1 cellular context compared by ENCODE assay signal in the genomic region with DNA sequence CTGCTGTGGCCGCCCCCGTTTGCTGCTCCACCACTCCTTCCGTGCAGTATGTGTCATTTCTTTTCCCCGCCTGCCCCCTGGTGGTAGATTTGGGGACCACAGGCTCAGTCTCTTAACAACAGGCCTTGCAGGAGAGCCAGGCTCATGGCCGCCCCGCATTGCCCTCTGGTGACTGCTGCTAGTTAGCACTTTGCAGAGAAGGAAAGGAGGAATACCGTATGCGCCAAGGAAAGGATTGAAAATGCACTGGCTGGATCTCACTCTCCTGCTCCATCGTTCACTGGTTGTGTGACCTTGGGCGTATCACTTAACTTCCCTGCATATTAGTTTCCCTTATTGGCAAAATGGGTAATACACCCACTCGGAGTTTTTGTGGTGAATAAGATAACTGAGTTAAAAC.
TF ChIP-seq lines count a peak whose summit lies in the region.

No MANE protein-coding gene starts in this region.

TF ChIP-seq in HepG2, 621 proteins besides CTCF, POLR2A, EP300 and RAD21 (continued from another document and continues in another):
- TF ChIP-seq, protein P1, sequence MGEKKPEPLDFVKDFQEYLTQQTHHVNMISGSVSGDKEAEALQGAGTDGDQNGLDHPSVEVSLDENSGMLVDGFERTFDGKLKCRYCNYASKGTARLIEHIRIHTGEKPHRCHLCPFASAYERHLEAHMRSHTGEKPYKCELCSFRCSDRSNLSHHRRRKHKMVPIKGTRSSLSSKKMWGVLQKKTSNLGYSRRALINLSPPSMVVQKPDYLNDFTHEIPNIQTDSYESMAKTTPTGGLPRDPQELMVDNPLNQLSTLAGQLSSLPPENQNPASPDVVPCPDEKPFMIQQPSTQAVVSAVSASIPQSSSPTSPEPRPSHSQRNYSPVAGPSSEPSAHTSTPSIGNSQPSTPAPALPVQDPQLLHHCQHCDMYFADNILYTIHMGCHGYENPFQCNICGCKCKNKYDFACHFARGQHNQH (CRISPR knock-in tag; IDR thresholded peaks at IDR 0.05), result no peak; the same call in 1 of the 2 replicates
- TF ChIP-seq PCBP1 (IDR thresholded peaks at IDR 0.05; ENCODE audit: borderline replicate concordance, low read depth, low read length), result no peak
- TF ChIP-seq SMC3 (IDR thresholded peaks at IDR 0.05; ENCODE audit: low read length), result peak; percentile 92
- TF ChIP-seq U2AF1 (optimal IDR thresholded peaks at IDR 0.05; ENCODE audit: low read depth, low read length), result no peak
- TF ChIP-seq, protein P2, sequence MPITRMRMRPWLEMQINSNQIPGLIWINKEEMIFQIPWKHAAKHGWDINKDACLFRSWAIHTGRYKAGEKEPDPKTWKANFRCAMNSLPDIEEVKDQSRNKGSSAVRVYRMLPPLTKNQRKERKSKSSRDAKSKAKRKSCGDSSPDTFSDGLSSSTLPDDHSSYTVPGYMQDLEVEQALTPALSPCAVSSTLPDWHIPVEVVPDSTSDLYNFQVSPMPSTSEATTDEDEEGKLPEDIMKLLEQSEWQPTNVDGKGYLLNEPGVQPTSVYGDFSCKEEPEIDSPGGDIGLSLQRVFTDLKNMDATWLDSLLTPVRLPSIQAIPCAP (CRISPR knock-in tag; IDR thresholded peaks at IDR 0.05; ENCODE audit: low read depth), result no peak
- no peak for TF ChIP-seq SUZ12 (IDR thresholded peaks at IDR 0.05; ENCODE audit: low read depth, low read length)
- TF ChIP-seq, protein P3, sequence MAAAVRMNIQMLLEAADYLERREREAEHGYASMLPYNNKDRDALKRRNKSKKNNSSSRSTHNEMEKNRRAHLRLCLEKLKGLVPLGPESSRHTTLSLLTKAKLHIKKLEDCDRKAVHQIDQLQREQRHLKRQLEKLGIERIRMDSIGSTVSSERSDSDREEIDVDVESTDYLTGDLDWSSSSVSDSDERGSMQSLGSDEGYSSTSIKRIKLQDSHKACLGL (CRISPR knock-in tag; IDR thresholded peaks at IDR 0.05), result no peak
- no peak for TF ChIP-seq ELF4 (CRISPR knock-in tag; IDR thresholded peaks at IDR 0.05; ENCODE audit: borderline replicate concordance)
- TF ChIP-seq, protein P4, sequence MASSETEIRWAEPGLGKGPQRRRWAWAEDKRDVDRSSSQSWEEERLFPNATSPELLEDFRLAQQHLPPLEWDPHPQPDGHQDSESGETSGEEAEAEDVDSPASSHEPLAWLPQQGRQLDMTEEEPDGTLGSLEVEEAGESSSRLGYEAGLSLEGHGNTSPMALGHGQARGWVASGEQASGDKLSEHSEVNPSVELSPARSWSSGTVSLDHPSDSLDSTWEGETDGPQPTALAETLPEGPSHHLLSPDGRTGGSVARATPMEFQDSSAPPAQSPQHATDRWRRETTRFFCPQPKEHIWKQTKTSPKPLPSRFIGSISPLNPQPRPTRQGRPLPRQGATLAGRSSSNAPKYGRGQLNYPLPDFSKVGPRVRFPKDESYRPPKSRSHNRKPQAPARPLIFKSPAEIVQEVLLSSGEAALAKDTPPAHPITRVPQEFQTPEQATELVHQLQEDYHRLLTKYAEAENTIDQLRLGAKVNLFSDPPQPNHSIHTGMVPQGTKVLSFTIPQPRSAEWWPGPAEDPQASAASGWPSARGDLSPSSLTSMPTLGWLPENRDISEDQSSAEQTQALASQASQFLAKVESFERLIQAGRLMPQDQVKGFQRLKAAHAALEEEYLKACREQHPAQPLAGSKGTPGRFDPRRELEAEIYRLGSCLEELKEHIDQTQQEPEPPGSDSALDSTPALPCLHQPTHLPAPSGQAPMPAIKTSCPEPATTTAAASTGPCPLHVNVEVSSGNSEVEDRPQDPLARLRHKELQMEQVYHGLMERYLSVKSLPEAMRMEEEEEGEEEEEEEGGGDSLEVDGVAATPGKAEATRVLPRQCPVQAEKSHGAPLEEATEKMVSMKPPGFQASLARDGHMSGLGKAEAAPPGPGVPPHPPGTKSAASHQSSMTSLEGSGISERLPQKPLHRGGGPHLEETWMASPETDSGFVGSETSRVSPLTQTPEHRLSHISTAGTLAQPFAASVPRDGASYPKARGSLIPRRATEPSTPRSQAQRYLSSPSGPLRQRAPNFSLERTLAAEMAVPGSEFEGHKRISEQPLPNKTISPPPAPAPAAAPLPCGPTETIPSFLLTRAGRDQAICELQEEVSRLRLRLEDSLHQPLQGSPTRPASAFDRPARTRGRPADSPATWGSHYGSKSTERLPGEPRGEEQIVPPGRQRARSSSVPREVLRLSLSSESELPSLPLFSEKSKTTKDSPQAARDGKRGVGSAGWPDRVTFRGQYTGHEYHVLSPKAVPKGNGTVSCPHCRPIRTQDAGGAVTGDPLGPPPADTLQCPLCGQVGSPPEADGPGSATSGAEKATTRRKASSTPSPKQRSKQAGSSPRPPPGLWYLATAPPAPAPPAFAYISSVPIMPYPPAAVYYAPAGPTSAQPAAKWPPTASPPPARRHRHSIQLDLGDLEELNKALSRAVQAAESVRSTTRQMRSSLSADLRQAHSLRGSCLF (CRISPR knock-in tag; IDR thresholded peaks at IDR 0.05; ENCODE audit: borderline replicate concordance), result no peak
- TF ChIP-seq, protein P5, sequence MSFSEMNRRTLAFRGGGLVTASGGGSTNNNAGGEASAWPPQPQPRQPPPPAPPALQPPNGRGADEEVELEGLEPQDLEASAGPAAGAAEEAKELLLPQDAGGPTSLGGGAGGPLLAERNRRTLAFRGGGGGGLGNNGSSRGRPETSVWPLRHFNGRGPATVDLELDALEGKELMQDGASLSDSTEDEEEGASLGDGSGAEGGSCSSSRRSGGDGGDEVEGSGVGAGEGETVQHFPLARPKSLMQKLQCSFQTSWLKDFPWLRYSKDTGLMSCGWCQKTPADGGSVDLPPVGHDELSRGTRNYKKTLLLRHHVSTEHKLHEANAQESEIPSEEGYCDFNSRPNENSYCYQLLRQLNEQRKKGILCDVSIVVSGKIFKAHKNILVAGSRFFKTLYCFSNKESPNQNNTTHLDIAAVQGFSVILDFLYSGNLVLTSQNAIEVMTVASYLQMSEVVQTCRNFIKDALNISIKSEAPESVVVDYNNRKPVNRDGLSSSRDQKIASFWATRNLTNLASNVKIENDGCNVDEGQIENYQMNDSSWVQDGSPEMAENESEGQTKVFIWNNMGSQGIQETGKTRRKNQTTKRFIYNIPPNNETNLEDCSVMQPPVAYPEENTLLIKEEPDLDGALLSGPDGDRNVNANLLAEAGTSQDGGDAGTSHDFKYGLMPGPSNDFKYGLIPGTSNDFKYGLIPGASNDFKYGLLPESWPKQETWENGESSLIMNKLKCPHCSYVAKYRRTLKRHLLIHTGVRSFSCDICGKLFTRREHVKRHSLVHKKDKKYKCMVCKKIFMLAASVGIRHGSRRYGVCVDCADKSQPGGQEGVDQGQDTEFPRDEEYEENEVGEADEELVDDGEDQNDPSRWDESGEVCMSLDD (CRISPR knock-in tag; IDR thresholded peaks at IDR 0.05; ENCODE audit: borderline replicate concordance), result no peak
- no peak for TF ChIP-seq ZNF33B (CRISPR knock-in tag; IDR thresholded peaks at IDR 0.05)
- TF ChIP-seq RAD51 (IDR thresholded peaks at IDR 0.05; ENCODE audit: borderline replicate concordance), result no peak
- TF ChIP-seq ZSCAN21 (CRISPR knock-in tag; IDR thresholded peaks at IDR 0.05; ENCODE audit: borderline replicate concordance), result no peak
- TF ChIP-seq, protein P6, sequence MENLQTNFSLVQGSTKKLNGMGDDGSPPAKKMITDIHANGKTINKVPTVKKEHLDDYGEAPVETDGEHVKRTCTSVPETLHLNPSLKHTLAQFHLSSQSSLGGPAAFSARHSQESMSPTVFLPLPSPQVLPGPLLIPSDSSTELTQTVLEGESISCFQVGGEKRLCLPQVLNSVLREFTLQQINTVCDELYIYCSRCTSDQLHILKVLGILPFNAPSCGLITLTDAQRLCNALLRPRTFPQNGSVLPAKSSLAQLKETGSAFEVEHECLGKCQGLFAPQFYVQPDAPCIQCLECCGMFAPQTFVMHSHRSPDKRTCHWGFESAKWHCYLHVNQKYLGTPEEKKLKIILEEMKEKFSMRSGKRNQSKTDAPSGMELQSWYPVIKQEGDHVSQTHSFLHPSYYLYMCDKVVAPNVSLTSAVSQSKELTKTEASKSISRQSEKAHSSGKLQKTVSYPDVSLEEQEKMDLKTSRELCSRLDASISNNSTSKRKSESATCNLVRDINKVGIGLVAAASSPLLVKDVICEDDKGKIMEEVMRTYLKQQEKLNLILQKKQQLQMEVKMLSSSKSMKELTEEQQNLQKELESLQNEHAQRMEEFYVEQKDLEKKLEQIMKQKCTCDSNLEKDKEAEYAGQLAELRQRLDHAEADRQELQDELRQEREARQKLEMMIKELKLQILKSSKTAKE (CRISPR knock-in tag; IDR thresholded peaks at IDR 0.05; ENCODE audit: borderline replicate concordance), result no peak
- TF ChIP-seq, protein P7, sequence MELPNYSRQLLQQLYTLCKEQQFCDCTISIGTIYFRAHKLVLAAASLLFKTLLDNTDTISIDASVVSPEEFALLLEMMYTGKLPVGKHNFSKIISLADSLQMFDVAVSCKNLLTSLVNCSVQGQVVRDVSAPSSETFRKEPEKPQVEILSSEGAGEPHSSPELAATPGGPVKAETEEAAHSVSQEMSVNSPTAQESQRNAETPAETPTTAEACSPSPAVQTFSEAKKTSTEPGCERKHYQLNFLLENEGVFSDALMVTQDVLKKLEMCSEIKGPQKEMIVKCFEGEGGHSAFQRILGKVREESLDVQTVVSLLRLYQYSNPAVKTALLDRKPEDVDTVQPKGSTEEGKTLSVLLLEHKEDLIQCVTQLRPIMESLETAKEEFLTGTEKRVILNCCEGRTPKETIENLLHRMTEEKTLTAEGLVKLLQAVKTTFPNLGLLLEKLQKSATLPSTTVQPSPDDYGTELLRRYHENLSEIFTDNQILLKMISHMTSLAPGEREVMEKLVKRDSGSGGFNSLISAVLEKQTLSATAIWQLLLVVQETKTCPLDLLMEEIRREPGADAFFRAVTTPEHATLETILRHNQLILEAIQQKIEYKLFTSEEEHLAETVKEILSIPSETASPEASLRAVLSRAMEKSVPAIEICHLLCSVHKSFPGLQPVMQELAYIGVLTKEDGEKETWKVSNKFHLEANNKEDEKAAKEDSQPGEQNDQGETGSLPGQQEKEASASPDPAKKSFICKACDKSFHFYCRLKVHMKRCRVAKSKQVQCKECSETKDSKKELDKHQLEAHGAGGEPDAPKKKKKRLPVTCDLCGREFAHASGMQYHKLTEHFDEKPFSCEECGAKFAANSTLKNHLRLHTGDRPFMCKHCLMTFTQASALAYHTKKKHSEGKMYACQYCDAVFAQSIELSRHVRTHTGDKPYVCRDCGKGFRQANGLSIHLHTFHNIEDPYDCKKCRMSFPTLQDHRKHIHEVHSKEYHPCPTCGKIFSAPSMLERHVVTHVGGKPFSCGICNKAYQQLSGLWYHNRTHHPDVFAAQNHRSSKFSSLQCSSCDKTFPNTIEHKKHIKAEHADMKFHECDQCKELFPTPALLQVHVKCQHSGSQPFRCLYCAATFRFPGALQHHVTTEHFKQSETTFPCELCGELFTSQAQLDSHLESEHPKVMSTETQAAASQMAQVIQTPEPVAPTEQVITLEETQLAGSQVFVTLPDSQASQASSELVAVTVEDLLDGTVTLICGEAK (IDR thresholded peaks at IDR 0.05), result no peak
- TF ChIP-seq, protein P7 (CRISPR knock-in tag; IDR thresholded peaks at IDR 0.05), result no peak
- no peak for TF ChIP-seq BRD4 (CRISPR knock-in tag; IDR thresholded peaks at IDR 0.05)
- no peak for TF ChIP-seq ATF7 (IDR thresholded peaks at IDR 0.05)
- no peak for TF ChIP-seq ATF7 (CRISPR knock-in tag; IDR thresholded peaks at IDR 0.05)
- TF ChIP-seq NFE2 (CRISPR knock-in tag; IDR thresholded peaks at IDR 0.05), result no peak
- no peak for TF ChIP-seq SRSF1 (optimal IDR thresholded peaks at IDR 0.05; ENCODE audit: low read depth, low read length)
- no peak for TF ChIP-seq DR1 (CRISPR knock-in tag; IDR thresholded peaks at IDR 0.05)
- TF ChIP-seq, protein P8, sequence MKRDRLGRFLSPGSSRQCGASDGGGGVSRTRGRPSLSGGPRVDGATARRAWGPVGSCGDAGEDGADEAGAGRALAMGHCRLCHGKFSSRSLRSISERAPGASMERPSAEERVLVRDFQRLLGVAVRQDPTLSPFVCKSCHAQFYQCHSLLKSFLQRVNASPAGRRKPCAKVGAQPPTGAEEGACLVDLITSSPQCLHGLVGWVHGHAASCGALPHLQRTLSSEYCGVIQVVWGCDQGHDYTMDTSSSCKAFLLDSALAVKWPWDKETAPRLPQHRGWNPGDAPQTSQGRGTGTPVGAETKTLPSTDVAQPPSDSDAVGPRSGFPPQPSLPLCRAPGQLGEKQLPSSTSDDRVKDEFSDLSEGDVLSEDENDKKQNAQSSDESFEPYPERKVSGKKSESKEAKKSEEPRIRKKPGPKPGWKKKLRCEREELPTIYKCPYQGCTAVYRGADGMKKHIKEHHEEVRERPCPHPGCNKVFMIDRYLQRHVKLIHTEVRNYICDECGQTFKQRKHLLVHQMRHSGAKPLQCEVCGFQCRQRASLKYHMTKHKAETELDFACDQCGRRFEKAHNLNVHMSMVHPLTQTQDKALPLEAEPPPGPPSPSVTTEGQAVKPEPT (CRISPR knock-in tag; IDR thresholded peaks at IDR 0.05; ENCODE audit: low read depth), result no peak
- TF ChIP-seq ZNF12 (CRISPR knock-in tag; IDR thresholded peaks at IDR 0.05), result no peak
- TF ChIP-seq, protein P9, sequence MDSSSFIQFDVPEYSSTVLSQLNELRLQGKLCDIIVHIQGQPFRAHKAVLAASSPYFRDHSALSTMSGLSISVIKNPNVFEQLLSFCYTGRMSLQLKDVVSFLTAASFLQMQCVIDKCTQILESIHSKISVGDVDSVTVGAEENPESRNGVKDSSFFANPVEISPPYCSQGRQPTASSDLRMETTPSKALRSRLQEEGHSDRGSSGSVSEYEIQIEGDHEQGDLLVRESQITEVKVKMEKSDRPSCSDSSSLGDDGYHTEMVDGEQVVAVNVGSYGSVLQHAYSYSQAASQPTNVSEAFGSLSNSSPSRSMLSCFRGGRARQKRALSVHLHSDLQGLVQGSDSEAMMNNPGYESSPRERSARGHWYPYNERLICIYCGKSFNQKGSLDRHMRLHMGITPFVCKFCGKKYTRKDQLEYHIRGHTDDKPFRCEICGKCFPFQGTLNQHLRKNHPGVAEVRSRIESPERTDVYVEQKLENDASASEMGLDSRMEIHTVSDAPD (CRISPR knock-in tag; IDR thresholded peaks at IDR 0.05), result no peak
